In genomic region chr10:16644146-16644545, GRCh38 we compare ENCODE assay signal across 15 cellular contexts.
DNase-seq lines count a peak whose midpoint lies in the region; ATAC-seq and TF ChIP-seq lines count a peak whose summit lies in the region.
"Had no signal": no experiment of that assay in that cellular context is flagged by ENCODE, and none has a peak within 500 bp of the region (broad histone marks: within the 10 kb centered on the region; RNA-seq: fewer than 3 reads in every experiment).

No MANE protein-coding gene starts in this region.

- no peak overlapping the region for H3K4me3 Mint-ChIP-seq in activated naive CD8-positive, alpha-beta T cell treated with anti-CD3 and anti-CD28 coated beads, Interleukin-2, amount 50 U/mL, for 24 hours
- H3K4me3 Mint-ChIP-seq in activated naive CD8-positive, alpha-beta T cell treated with anti-CD3 and anti-CD28 coated beads for 36 hours: no peak overlapping the region
- H3K4me3 Mint-ChIP-seq: nephron progenitor cell had no signal

- H3K4me3 ChIP-seq in BE2C (ENCODE audit: low read depth, low read length): no peak overlapping the region
- H3K4me3 ChIP-seq: tibial nerve had no signal

- peaks cover 29% of the 10 kb centered on the region for H3K4me1 Mint-ChIP-seq in activated naive CD8-positive, alpha-beta T cell treated with anti-CD3 and anti-CD28 coated beads, Interleukin-2, amount 50 U/mL, for 24 hours
- H3K4me1 Mint-ChIP-seq in activated naive CD8-positive, alpha-beta T cell treated with anti-CD3 and anti-CD28 coated beads for 36 hours: peaks cover 19% of the 10 kb centered on the region

- H3K27me3 ChIP-seq in BE2C: no peaks in the 10 kb centered on the region
- H3K27me3 ChIP-seq: tibial nerve had no signal

- no peaks in the 10 kb centered on the region for H3K9me3 ChIP-seq in BE2C
- H3K9me3 ChIP-seq: tibial nerve had no signal

- no peaks in the 10 kb centered on the region for H3K27me3 Mint-ChIP-seq in activated naive CD8-positive, alpha-beta T cell treated with anti-CD3 and anti-CD28 coated beads, Interleukin-2, amount 50 U/mL, for 24 hours
- H3K27me3 Mint-ChIP-seq in activated naive CD8-positive, alpha-beta T cell treated with anti-CD3 and anti-CD28 coated beads for 36 hours: no peaks in the 10 kb centered on the region

- peaks cover 5% of the 10 kb centered on the region for H3K4me1 ChIP-seq in BE2C
- H3K4me1 ChIP-seq: tibial nerve had no signal

- peak; percentile 30 for ATAC-seq in activated naive CD8-positive, alpha-beta T cell treated with anti-CD3 and anti-CD28 coated beads, Interleukin-2, amount 50 U/mL, for 24 hours
- ATAC-seq in HG02938 (IDR thresholded peaks at IDR 0.05; ENCODE audit: unreplicated experiment): no peak
- ATAC-seq: left cardiac atrium had no signal

- H3K27ac Mint-ChIP-seq in activated naive CD8-positive, alpha-beta T cell treated with anti-CD3 and anti-CD28 coated beads, Interleukin-2, amount 50 U/mL, for 24 hours: no peak overlapping the region
- no peak overlapping the region for H3K27ac Mint-ChIP-seq in activated naive CD8-positive, alpha-beta T cell treated with anti-CD3 and anti-CD28 coated beads for 36 hours
- H3K27ac Mint-ChIP-seq: nephron progenitor cell had no signal

- H3K36me3 ChIP-seq in BE2C: no peaks in the 10 kb centered on the region
- H3K36me3 ChIP-seq: tibial nerve had no signal

- no peak for DNase-seq in activated naive CD8-positive, alpha-beta T cell treated with anti-CD3 and anti-CD28 coated beads, Interleukin-2, amount 50 U/mL, for 24 hours
- no peak for DNase-seq in activated naive CD8-positive, alpha-beta T cell treated with anti-CD3 and anti-CD28 coated beads for 36 hours
- DNase-seq in RKO (ENCODE audit: low spot score) (peak; percentile 46), fibroblast of peridontal ligament (ENCODE audit: extremely low read depth) (peak; percentile 20), HuH-7.5 (ENCODE audit: low spot score) (no peak), BE2C (no peak)
- no peak for DNase-seq in effector CD8-positive, alpha-beta T cell (lab: John Stamatoyannopoulos, UW)
- DNase-seq: activated naive CD4-positive, alpha-beta T cell treated with anti-CD3 and anti-CD28 coated beads, Interleukin-2, amount 50 U/mL, for 16 hours; DMS 273 treated with DMSO at 0.1 percent for 48 hours; H7; left cardiac atrium; nephron progenitor cell; T-helper 9 cell had no signal

- H3K36me3 Mint-ChIP-seq in activated naive CD8-positive, alpha-beta T cell treated with anti-CD3 and anti-CD28 coated beads, Interleukin-2, amount 50 U/mL, for 24 hours (ENCODE audit: low read depth): peaks cover 7% of the 10 kb centered on the region
- H3K36me3 Mint-ChIP-seq in activated naive CD8-positive, alpha-beta T cell treated with anti-CD3 and anti-CD28 coated beads for 36 hours: peaks cover 13% of the 10 kb centered on the region

- peaks cover 7% of the 10 kb centered on the region for H3K9me3 Mint-ChIP-seq in activated naive CD8-positive, alpha-beta T cell treated with anti-CD3 and anti-CD28 coated beads, Interleukin-2, amount 50 U/mL, for 24 hours
- peaks cover 2% of the 10 kb centered on the region for H3K9me3 Mint-ChIP-seq in activated naive CD8-positive, alpha-beta T cell treated with anti-CD3 and anti-CD28 coated beads for 36 hours
- H3K9me3 Mint-ChIP-seq: nephron progenitor cell had no signal

- no peak for TF ChIP-seq CTCF in BE2C (IDR thresholded peaks at IDR 0.05; ENCODE audit: low read depth, low read length)

Comparison
In these comparisons a context has a peak if more than half of its experiments do, and no peak if none do; other contexts are left out.
1. DNase-seq: peak in RKO (single experiment) and fibroblast of peridontal ligament (single experiment); none in activated naive CD8-positive, alpha-beta T cell treated with anti-CD3 and anti-CD28 coated beads, Interleukin-2, amount 50 U/mL, for 24 hours (single experiment), activated naive CD8-positive, alpha-beta T cell treated with anti-CD3 and anti-CD28 coated beads for 36 hours (single experiment), HuH-7.5 (single experiment), effector CD8-positive, alpha-beta T cell (single experiment) and BE2C (single experiment).